9 cellular contexts compared by ENCODE assay signal in genomic region chr5:64229163-64229774, GRCh38.
DNase-seq lines count a peak whose midpoint lies in the region; ATAC-seq, FAIRE-seq and TF ChIP-seq lines count a peak whose summit lies in the region.
"Had no signal": no experiment of that assay in that cellular context is flagged by ENCODE, and none has a peak within 500 bp of the region (broad histone marks: within the 10 kb centered on the region; RNA-seq: fewer than 3 reads in every experiment).

No MANE protein-coding gene starts in this region.

- no peak overlapping the region for H3K4me2 ChIP-seq in SU-DHL-6 (ENCODE audit: low read depth, low read length, poor library complexity, severe bottlenecking)

- no peaks in the 10 kb centered on the region for H3F3A ChIP-seq in SU-DHL-6 (ENCODE audit: insufficient read depth)

- ATAC-seq in GM19438 (IDR thresholded peaks at IDR 0.05; ENCODE audit: low read depth, unreplicated experiment) (peak; percentile 65), GM18873 (IDR thresholded peaks at IDR 0.05; ENCODE audit: low FRiP score, unreplicated experiment) (no peak)
- ATAC-seq: naive thymus-derived CD4-positive, alpha-beta T cell had no signal

- H3K4me3 ChIP-seq in SU-DHL-6 (ENCODE audit: insufficient read depth, low read length, poor library complexity, severe bottlenecking) (no peak overlapping the region), right atrium auricular region (no peak overlapping the region), tibial nerve (no peak overlapping the region)

- H3K9ac ChIP-seq in SU-DHL-6 (ENCODE audit: low read length), result no peak overlapping the region

- peak; percentile 39 for DNase-seq in D721Med (ENCODE audit: insufficient read length, low spot score)
- DNase-seq in KG1 (lab: John Stamatoyannopoulos, UW), result peak; percentile 5
- DNase-seq in right atrium auricular region (ENCODE audit: low spot score), result no peak
- DNase-seq in tibial nerve (ENCODE audit: low spot score in 2 of 2), result no peak
- no peak for DNase-seq in stimulated activated CD8-positive, alpha-beta memory T cell treated with anti-CD3 and anti-CD28 coated beads, Interleukin-4, amount 100 ng/mL, for 48 hours

- H3K27ac ChIP-seq in SU-DHL-6 (ENCODE audit: low read depth, low read length) (no peak overlapping the region), right atrium auricular region (no peak overlapping the region), tibial nerve (no peak overlapping the region)

- H3K9me3 ChIP-seq in SU-DHL-6 (ENCODE audit: insufficient read depth, low read length) (no peaks in the 10 kb centered on the region), right atrium auricular region (no peaks in the 10 kb centered on the region), tibial nerve (peaks cover 0 to 9% (median 0%) of the 10 kb centered on the region in 4 donors)

- TF ChIP-seq EP300 in tibial nerve (IDR thresholded peaks at IDR 0.05), result no peak

- H3K27me3 ChIP-seq in SU-DHL-6 (ENCODE audit: low read length), result no peaks in the 10 kb centered on the region
- H3K27me3 ChIP-seq in right atrium auricular region, result no peaks in the 10 kb centered on the region
- no peaks in the 10 kb centered on the region for H3K27me3 ChIP-seq in tibial nerve

- no peaks in the 10 kb centered on the region for H3K9me2 ChIP-seq in SU-DHL-6 (replicated peaks; ENCODE audit: insufficient read depth, low read length)

- H3K79me2 ChIP-seq in SU-DHL-6 (ENCODE audit: insufficient read depth, low read length), result no peaks in the 10 kb centered on the region

- H3K4me1 ChIP-seq in right atrium auricular region (no peaks in the 10 kb centered on the region), tibial nerve (no peaks in the 10 kb centered on the region)

- no peak for TF ChIP-seq POLR2A in tibial nerve (IDR thresholded peaks at IDR 0.05)

- no peak overlapping the region for H2AFZ ChIP-seq in SU-DHL-6 (ENCODE audit: low read depth, low read length, severe bottlenecking)

- peak; percentile 69 for FAIRE-seq in D721Med (lab: Jason Lieb, UNC)

- H3K36me3 ChIP-seq in SU-DHL-6 (ENCODE audit: low read length) (no peaks in the 10 kb centered on the region), right atrium auricular region (peaks cover 10% of the 10 kb centered on the region), tibial nerve (peaks cover 0 to 15% (median 0%) of the 10 kb centered on the region in 3 donors)

- WGBS in tibial nerve, 2 donors, result 3 to 4% methylated on average over 4 of the region's 4 CpGs

- TF ChIP-seq CTCF in D721Med (IDR thresholded peaks at IDR 0.05; ENCODE audit: insufficient read depth, missing control alignments), result peak; percentile 73
- peak; percentile 45 for TF ChIP-seq CTCF in SU-DHL-6 (IDR thresholded peaks at IDR 0.05; ENCODE audit: insufficient read depth, low read length, poor library complexity, severe bottlenecking)
- TF ChIP-seq CTCF in right atrium auricular region (IDR thresholded peaks at IDR 0.05), result peak; percentile 51 to 73
- TF ChIP-seq CTCF in tibial nerve (IDR thresholded peaks at IDR 0.05), result peak; percentile 36 to 54 (median 40)

- H4K20me1 ChIP-seq in SU-DHL-6 (ENCODE audit: low read depth, low read length), result no peaks in the 10 kb centered on the region

Comparison
In these comparisons a context has a peak if more than half of its experiments do, and no peak if none do; other contexts are left out.
1. DNase-seq: peak in D721Med (single experiment) and KG1 (single experiment); none in right atrium auricular region (single experiment), tibial nerve (0 of 2) and stimulated activated CD8-positive, alpha-beta memory T cell treated with anti-CD3 and anti-CD28 coated beads, Interleukin-4, amount 100 ng/mL, for 48 hours (single experiment).
2. Peak in every context shown above with its lines, with median percentiles within 50 percentile points of each other: CTCF ChIP-seq.